16 cellular contexts compared by ENCODE assay signal in genomic region chr9:125442471-125442870, GRCh38.
DNase-seq lines count a peak whose midpoint lies in the region; ATAC-seq and TF ChIP-seq lines count a peak whose summit lies in the region.
"Had no signal": no experiment of that assay in that cellular context is flagged by ENCODE, and none has a peak within 500 bp of the region (broad histone marks: within the 10 kb centered on the region; RNA-seq: fewer than 3 reads in every experiment).

No MANE protein-coding gene starts in this region.

- no peaks in the 10 kb centered on the region for H3K9me3 Mint-ChIP-seq in nephron progenitor cell
- H3K9me3 Mint-ChIP-seq: CD4-positive, alpha-beta memory T cell; H9 had no signal

- H3K4me3 Mint-ChIP-seq in T-helper 17 cell (no peak overlapping the region), nephron progenitor cell (no peak overlapping the region)
- H3K4me3 Mint-ChIP-seq: CD4-positive, alpha-beta memory T cell; H9 had no signal

- H3K36me3 ChIP-seq in H7 (replicated peaks; ENCODE audit: control insufficient read depth, insufficient read depth, low read length), result no peaks in the 10 kb centered on the region; the same call in 1 of the 2 replicates
- H3K36me3 ChIP-seq in osteoblast (ENCODE audit: insufficient read depth, low read length), result peaks cover 24% of the 10 kb centered on the region

- ATAC-seq in T-helper 17 cell, result no peak
- ATAC-seq: HCT116 had no signal

- H3K9me3 ChIP-seq in T-helper 17 cell (ENCODE audit: control insufficient read depth, low read length, poor library complexity, severe bottlenecking) (no peaks in the 10 kb centered on the region), osteoblast (ENCODE audit: low read depth, low read length) (no peaks in the 10 kb centered on the region)

- no peak overlapping the region for H2AFZ ChIP-seq in osteoblast (ENCODE audit: low read length)

- no peaks in the 10 kb centered on the region for H3K79me2 ChIP-seq in osteoblast (ENCODE audit: insufficient read depth, low read length)

- H3K27ac Mint-ChIP-seq in T-helper 17 cell (peak overlapping the region; percentile 66), nephron progenitor cell (no peak overlapping the region)

- H3K4me3 ChIP-seq in H7 (ENCODE audit: insufficient read depth, low read depth, low read length) (no peak overlapping the region), osteoblast (ENCODE audit: insufficient read depth, low read length) (no peak overlapping the region), foreskin fibroblast (ENCODE audit: low read depth in 1 of 2, low read length in 2 of 2) (no peak overlapping the region)

- H3K36me3 Mint-ChIP-seq in T-helper 17 cell (ENCODE audit: low read depth) (peaks cover 12% of the 10 kb centered on the region), nephron progenitor cell (ENCODE audit: low read depth) (no peaks in the 10 kb centered on the region)

- H3K4me1 Mint-ChIP-seq in T-helper 17 cell (peaks cover 9% of the 10 kb centered on the region), nephron progenitor cell (peaks cover 66% of the 10 kb centered on the region)

- H4K20me1 ChIP-seq in osteoblast (ENCODE audit: insufficient read depth, low read length), result no peaks in the 10 kb centered on the region

- TF ChIP-seq CTCF in osteoblast (IDR thresholded peaks at IDR 0.05; ENCODE audit: extremely low read depth, low read depth, low read length), result no peak
- no peak for TF ChIP-seq CTCF in nephron progenitor cell (IDR thresholded peaks at IDR 0.05)
- no peak for TF ChIP-seq CTCF in foreskin fibroblast (IDR thresholded peaks at IDR 0.05; ENCODE audit: low read depth, low read length)

- H3K27me3 ChIP-seq in H7 (ENCODE audit: control insufficient read depth, insufficient read depth, low read length), result no peaks in the 10 kb centered on the region
- no peaks in the 10 kb centered on the region for H3K27me3 ChIP-seq in osteoblast (ENCODE audit: insufficient read depth, low read length)

- no peak overlapping the region for H3K4me2 ChIP-seq in osteoblast (ENCODE audit: insufficient read depth, low read length)

- H3K4me1 ChIP-seq in osteoblast (ENCODE audit: insufficient read depth, low read length), result no peaks in the 10 kb centered on the region

- DNase-seq in H7 (peak; percentile 20), T-helper 17 cell (no peak), osteoblast (ENCODE audit: insufficient read length, low spot score, missing footprints) (peak; percentile 82), H4 (ENCODE audit: low spot score) (no peak), nephron progenitor cell (no peak), foreskin fibroblast (no peak)
- DNase-seq: C1 segment of cervical spinal cord; Calu3; CD4-positive, alpha-beta memory T cell; COR-L47; DMS53; DMS79 treated with DMSO at 0.1 percent for 48 hours; GF-D8; GOT3; H9 had no signal

- H3K27ac ChIP-seq in osteoblast (ENCODE audit: low read depth, low read length), result no peak overlapping the region

- H3K27me3 Mint-ChIP-seq in T-helper 17 cell, result no peaks in the 10 kb centered on the region
- no peaks in the 10 kb centered on the region for H3K27me3 Mint-ChIP-seq in nephron progenitor cell (ENCODE audit: low read depth, poor library complexity)
- H3K27me3 Mint-ChIP-seq: CD4-positive, alpha-beta memory T cell had no signal

Comparison
In these comparisons a context has a peak if more than half of its experiments do, and no peak if none do; other contexts are left out.
1. DNase-seq: peak in H7 (single experiment) and osteoblast (single experiment); none in T-helper 17 cell (0 of 3), H4 (single experiment), nephron progenitor cell (single experiment) and foreskin fibroblast (0 of 2).